Comparison of ENCODE assay signal across 24 cellular contexts in the genomic region with DNA sequence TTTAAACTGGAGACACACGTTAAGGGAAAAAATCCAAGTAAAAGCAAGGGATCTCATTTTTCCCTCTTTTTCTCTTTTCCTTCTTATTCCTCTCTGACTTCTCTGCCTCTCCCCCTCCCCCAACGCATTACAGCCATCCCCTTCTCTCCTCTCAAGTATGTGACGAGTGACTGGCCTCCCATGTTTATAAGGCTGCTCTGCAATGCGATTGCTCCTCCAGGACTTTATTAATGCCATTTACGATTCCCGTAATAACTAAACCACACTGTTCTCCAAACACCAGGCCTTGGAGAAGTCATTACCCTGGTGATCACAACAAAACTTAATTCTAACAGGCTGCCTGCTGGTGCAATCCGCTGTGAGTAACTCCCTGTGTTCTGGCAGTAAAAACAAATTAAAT.
"Had no signal": no experiment of that assay in that cellular context is flagged by ENCODE, and none has a peak within 500 bp of the region (broad histone marks: within the 10 kb centered on the region; RNA-seq: fewer than 3 reads in every experiment).

No MANE protein-coding gene starts in this region.

- H3K4me3 ChIP-seq: breast epithelium, K562, SJCRH30 had no signal

- H3K9me3 ChIP-seq: SK-N-SH had no signal

- H3K9ac ChIP-seq: SK-N-SH had no signal

- H3K4me1 ChIP-seq: breast epithelium, SJCRH30 had no signal

- H3K36me3 ChIP-seq: breast epithelium, SJCRH30, WERI-Rb-1 had no signal

- H3K27ac ChIP-seq: breast epithelium, RWPE1, SJCRH30, WERI-Rb-1 had no signal

- H3K4me2 ChIP-seq: SK-N-SH had no signal

- DNase-seq: activated CD4-positive, alpha-beta T cell treated with anti-CD3 and anti-CD28 coated beads for 4 hours; activated CD4-positive, alpha-beta T cell treated with anti-CD3 and anti-CD28 coated beads, Interleukin-2, amount 50 U/mL, for 4 hours; activated CD8-positive, alpha-beta memory T cell treated with anti-CD3 and anti-CD28 coated beads, Interleukin-2, amount 50 U/mL, for 48 hours; activated CD8-positive, alpha-beta T cell treated with anti-CD3 and anti-CD28 coated beads, Interleukin-2, amount 10 ng/mL, durations not matched to agents 7 days and 5 days; activated naive CD4-positive, alpha-beta T cell treated with anti-CD3 and anti-CD28 coated beads, Interleukin-2, amount 50 U/mL, for 16 hours; activated T-cell treated with anti-CD3 and anti-CD28 coated beads, Interleukin-2, amount 50 U/mL, for 1 hour; aorta; caudate nucleus; Karpas-422; MM.1S; NCI-H1105; NCI-H1436; NCI-H187; NCI-H2081; NCI-H526; NCI-H774; Right ventricle myocardium superior; SJCRH30; SK-N-SH; T-helper 1 cell; WERI-Rb-1 had no signal

- H3K27me3 ChIP-seq: breast epithelium, SJCRH30 had no signal
